17 cellular contexts compared by ENCODE assay signal in the genomic region with DNA sequence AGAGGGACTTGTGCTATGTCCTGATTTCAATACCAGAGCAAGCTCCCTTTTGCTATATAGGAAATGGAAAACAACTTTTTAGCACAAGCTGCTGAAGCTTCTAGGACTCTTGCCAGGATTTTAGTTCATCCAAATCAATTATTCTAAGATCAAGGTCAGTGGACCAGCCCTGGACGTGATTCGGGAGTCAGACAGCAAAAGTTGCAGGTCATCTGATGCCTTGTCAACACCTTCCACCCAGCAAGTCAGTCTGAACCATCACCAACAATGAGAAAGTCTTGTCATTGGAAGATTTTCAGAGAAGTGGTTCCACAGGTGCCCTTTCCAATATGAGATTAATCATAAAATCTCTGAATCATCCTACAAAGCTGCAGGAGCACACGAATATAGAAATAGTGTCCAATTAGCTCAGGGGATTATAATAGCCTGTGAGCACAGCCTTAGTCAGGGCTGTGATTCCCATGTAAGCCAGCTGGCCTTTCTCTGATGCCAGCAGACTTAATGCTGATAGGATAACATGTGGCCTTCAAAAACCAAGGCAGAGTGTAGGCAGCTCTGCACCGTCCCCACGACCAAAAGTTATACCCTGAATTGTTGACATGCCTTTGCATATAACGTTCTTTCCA.
DNase-seq lines count a peak whose midpoint lies in the region; ATAC-seq, FAIRE-seq and TF ChIP-seq lines count a peak whose summit lies in the region.
"Had no signal": no experiment of that assay in that cellular context is flagged by ENCODE, and none has a peak within 500 bp of the region (broad histone marks: within the 10 kb centered on the region; RNA-seq: fewer than 3 reads in every experiment).

No MANE protein-coding gene starts in this region.

- no peaks in the 10 kb centered on the region for H3K4me1 ChIP-seq in pancreas

- H3K36me3 ChIP-seq in bronchial epithelial cell (ENCODE audit: control insufficient read depth, insufficient read depth, low read length), result no peaks in the 10 kb centered on the region
- no peaks in the 10 kb centered on the region for H3K36me3 ChIP-seq in pancreas
- H3K36me3 ChIP-seq: BLaER1 treated with 17β-estradiol and CSF1 and Interleukin-3, amounts not matched to agents 10 nM and 100 nM; cardiac muscle cell; vagina had no signal

- FAIRE-seq in bronchial epithelial cell (lab: Jason Lieb, UNC) (peak; percentile 98), pancreas (lab: Jason Lieb, UNC) (no peak)
- FAIRE-seq: endothelial cell of umbilical vein had no signal

- DNase-seq in AG09309 (ENCODE audit: low read depth) (peak; percentile 72), NCI-H446 (lab: John Stamatoyannopoulos, UW) (peak; percentile 19 to 72), bronchial epithelial cell (ENCODE audit: low read depth) (peak; percentile 98), kidney tubule cell (ENCODE audit: low spot score) (peak; percentile 82), midbrain (lab: John Stamatoyannopoulos, UW) (no peak), pancreas (no peak)
- no peak for DNase-seq in NK-92 treated with Interleukin-12 subunit alpha and Interleukin-12 subunit beta, amount 100 ng/mL, for 24 hours (lab: John Stamatoyannopoulos, UW)
- DNase-seq in activated CD4-positive, alpha-beta T cell treated with anti-CD3 and anti-CD28 coated beads for 48 hours, result no peak
- DNase-seq: activated CD4-positive, alpha-beta T cell treated with anti-CD3 and anti-CD28 coated beads for 36 hours; GDM1; naive thymus-derived CD8-positive, alpha-beta T cell; NCI-H1105; NCI-H748 treated with DMSO at 0.1 percent for 48 hours had no signal

- ATAC-seq in pancreas, result no peak
- ATAC-seq: activated CD4-positive, alpha-beta T cell treated with anti-CD3 and anti-CD28 coated beads for 36 hours; naive thymus-derived CD8-positive, alpha-beta T cell had no signal

- H3K27me3 ChIP-seq in bronchial epithelial cell (ENCODE audit: control insufficient read depth, insufficient read depth, low read length), result no peaks in the 10 kb centered on the region
- no peaks in the 10 kb centered on the region for H3K27me3 ChIP-seq in pancreas
- H3K27me3 ChIP-seq: BLaER1 treated with 17β-estradiol and CSF1 and Interleukin-3, amounts not matched to agents 10 nM and 100 nM; cardiac muscle cell; vagina had no signal

- WGBS in pancreas, 2 donors, result 34% methylated on average over 6 of the region's 6 CpGs

- H3K27ac ChIP-seq in pancreas, result no peak overlapping the region
- H3K27ac ChIP-seq: BLaER1 treated with 17β-estradiol and CSF1 and Interleukin-3, amounts not matched to agents 10 nM and 100 nM; cardiac muscle cell; vagina had no signal

- TF ChIP-seq CTCF in AG09309 (IDR thresholded peaks at IDR 0.05; ENCODE audit: control insufficient read depth, insufficient read depth, low read depth, low read length, missing control alignments), result no peak
- no peak for TF ChIP-seq CTCF in bronchial epithelial cell (IDR thresholded peaks at IDR 0.05; ENCODE audit: insufficient read depth, low read length, severe bottlenecking)
- TF ChIP-seq CTCF in pancreas (IDR thresholded peaks at IDR 0.05), result no peak

- H3K4me3 ChIP-seq in AG09309 (ENCODE audit: control insufficient read depth, low read depth, low read length) (no peak overlapping the region), bronchial epithelial cell (ENCODE audit: low read depth, low read length) (no peak overlapping the region), pancreas (no peak overlapping the region)
- H3K4me3 ChIP-seq: BLaER1 treated with 17β-estradiol and CSF1 and Interleukin-3, amounts not matched to agents 10 nM and 100 nM; cardiac muscle cell; vagina had no signal

- intact Hi-C loops in pancreas (cut with DNase I), result no loop called here

- no peaks in the 10 kb centered on the region for H3K9me3 ChIP-seq in pancreas
- H3K9me3 ChIP-seq: BLaER1 treated with 17β-estradiol and CSF1 and Interleukin-3, amounts not matched to agents 10 nM and 100 nM; vagina had no signal

Comparison
In these comparisons a context has a peak if more than half of its experiments do, and no peak if none do; other contexts are left out.
1. DNase-seq: peak in AG09309 (single experiment), NCI-H446 (2 of 2), bronchial epithelial cell (single experiment) and kidney tubule cell (single experiment); none in midbrain (single experiment), NK-92 treated with Interleukin-12 subunit alpha and Interleukin-12 subunit beta, amount 100 ng/mL, for 24 hours (single experiment), pancreas (0 of 6) and activated CD4-positive, alpha-beta T cell treated with anti-CD3 and anti-CD28 coated beads for 48 hours (single experiment).